Comparison of ENCODE assay signal across 8 cellular contexts in genomic region chr22:32801436-32802290, GRCh38. TPM values are rescaled to one million over a fixed set of nuclear protein-coding genes. Genes with fewer than 3 reads are reported as not detected.
DNase-seq lines count a peak whose midpoint lies in the region; TF ChIP-seq lines count a peak whose summit lies in the region.

TIMP3 (plus strand) TSS chr22:32801705; CDS start chr22:32802002, 297 bp downstream.

- H3K4me3 Mint-ChIP-seq in progenitor cell of endocrine pancreas (ENCODE audit: low read depth): peak within 1 kb of the TSS; percentile 67

- H3K9me3 ChIP-seq in HUES6 (ENCODE audit: control insufficient read depth, insufficient read depth, low read depth, low read length): no peaks in the 10 kb centered on the region

- no peaks in the 10 kb centered on the region for H3K36me3 Mint-ChIP-seq in progenitor cell of endocrine pancreas (ENCODE audit: insufficient read depth)

- H3K9me3 Mint-ChIP-seq in progenitor cell of endocrine pancreas (ENCODE audit: low read depth): no peaks in the 10 kb centered on the region

- H3K9ac ChIP-seq in HUES6 (ENCODE audit: low read length): peak within 1 kb of the TSS; percentile 77

- H3K27ac ChIP-seq in ACC112 (ENCODE audit: low read depth, low read length): no peak within 1 kb of the TSS
- H3K27ac ChIP-seq in HUES6 (ENCODE audit: low read depth, low read length): no peak within 1 kb of the TSS

- peaks cover 10% of the 10 kb centered on the region for H3K4me1 Mint-ChIP-seq in progenitor cell of endocrine pancreas (ENCODE audit: low read depth)

- H3K4me1 ChIP-seq in ACC112 (ENCODE audit: control insufficient read depth, insufficient read depth, low read length, unreplicated experiment) (peaks cover 24% of the 10 kb centered on the region), HUES6 (ENCODE audit: control insufficient read depth, insufficient read depth, low read length) (peaks cover 31% of the 10 kb centered on the region)

- H3K27ac Mint-ChIP-seq in progenitor cell of endocrine pancreas: no peak within 1 kb of the TSS

- peaks cover 66% of the 10 kb centered on the region for H3K27me3 Mint-ChIP-seq in progenitor cell of endocrine pancreas

- peaks cover 3% of the 10 kb centered on the region for H3K79me2 ChIP-seq in ACC112 (ENCODE audit: control insufficient read depth, insufficient read depth, low read length, unreplicated experiment)

- H2AFZ ChIP-seq in ACC112 (ENCODE audit: low read length, unreplicated experiment): no peak within 1 kb of the TSS

- H3K4me3 ChIP-seq in ACC112 (ENCODE audit: low read depth, low read length): peak within 1 kb of the TSS; percentile 87
- peak within 1 kb of the TSS; percentile 61 for H3K4me3 ChIP-seq in HUES6 (ENCODE audit: low read depth, low read length)

- H3K36me3 ChIP-seq in ACC112 (ENCODE audit: insufficient read depth, low read length) (no peaks in the 10 kb centered on the region), HUES6 (ENCODE audit: control insufficient read depth, insufficient read depth, low read length) (no peaks in the 10 kb centered on the region)

- TF ChIP-seq CTCF in progenitor cell of endocrine pancreas (IDR thresholded peaks at IDR 0.05; ENCODE audit: unreplicated experiment): no peak

- H3K27me3 ChIP-seq in ACC112 (ENCODE audit: insufficient read depth, low read length): no peaks in the 10 kb centered on the region
- H3K27me3 ChIP-seq in HUES6 (ENCODE audit: control insufficient read depth, insufficient read depth, low read length): peaks cover 42% of the 10 kb centered on the region

- peak; percentile 95 for DNase-seq in astrocyte of the hippocampus (ENCODE audit: low read depth, low spot score)
- DNase-seq in hepatic stellate cell (ENCODE audit: low spot score): peak; percentile 92
- peak; percentile 59 for DNase-seq in progenitor cell of endocrine pancreas (ENCODE audit: low spot score, unreplicated experiment)
- no peak for DNase-seq in NCI-H2107 (lab: John Stamatoyannopoulos, UW)
- DNase-seq in NCI-H446 treated with DMSO at 0.1 percent for 48 hours (lab: John Stamatoyannopoulos, UW): no peak
- DNase-seq in activated CD8-positive, alpha-beta memory T cell treated with anti-CD3 and anti-CD28 coated beads, Interleukin-2, amount 50 U/mL, for 4 hours: no peak

RNA-seq across cellular contexts. Expression of gene TIMP3, which starts in this region (rescaled TPM):
- 2.4 and 3.2 TPM in 2 replicates for total RNA-seq in progenitor cell of endocrine pancreas

Comparison
In these comparisons a context has a peak if more than half of its experiments do, and no peak if none do; other contexts are left out.
1. DNase-seq: peak in astrocyte of the hippocampus (single experiment), hepatic stellate cell (single experiment) and progenitor cell of endocrine pancreas (single experiment); none in NCI-H2107 (single experiment), NCI-H446 treated with DMSO at 0.1 percent for 48 hours (single experiment) and activated CD8-positive, alpha-beta memory T cell treated with anti-CD3 and anti-CD28 coated beads, Interleukin-2, amount 50 U/mL, for 4 hours (single experiment).